27 cellular contexts compared by ENCODE assay signal in genomic region chr10:128500642-128501041, GRCh38.
DNase-seq lines count a peak whose midpoint lies in the region; ATAC-seq, FAIRE-seq and TF ChIP-seq lines count a peak whose summit lies in the region.
"Had no signal": no experiment of that assay in that cellular context is flagged by ENCODE, and none has a peak within 500 bp of the region (broad histone marks: within the 10 kb centered on the region; RNA-seq: fewer than 3 reads in every experiment).

No MANE protein-coding gene starts in this region.

- no peak overlapping the region for H3K14ac ChIP-seq in H1 (ENCODE audit: insufficient read length)

- H3K18ac ChIP-seq in H1 (ENCODE audit: extremely low read depth, low read length), result no peak overlapping the region

- H4K91ac ChIP-seq in H1 (replicated peaks; ENCODE audit: insufficient read length, low read length), result no peak overlapping the region

- H3K4me2 ChIP-seq in GM23338 (no peak overlapping the region), H1 (ENCODE audit: insufficient read depth in 1 of 2, low read depth in 2 of 2, low read length in 2 of 2) (no peak overlapping the region)
- H3K4me2 ChIP-seq: BLaER1 had no signal

- H3K36me3 Mint-ChIP-seq in GM23338 (ENCODE audit: low read depth), result no peaks in the 10 kb centered on the region
- H3K36me3 Mint-ChIP-seq in activated naive CD4-positive, alpha-beta T cell treated with anti-CD3 and anti-CD28 coated beads for 36 hours (ENCODE audit: low read depth), result no peaks in the 10 kb centered on the region
- H3K36me3 Mint-ChIP-seq: CD14-positive monocyte; CD4-positive, alpha-beta memory T cell; CD4-positive, CD25-positive, alpha-beta regulatory T cell; CD8-positive, alpha-beta memory T cell had no signal

- H3K27me3 ChIP-seq in GM23338 (ENCODE audit: insufficient read depth) (no peaks in the 10 kb centered on the region), H1 (replicated peaks in 1 of 4; ENCODE audit: control insufficient read depth in 3 of 4, extremely low read depth in 1 of 4, insufficient read depth in 3 of 4, low read length in 3 of 4) (no peaks in the 10 kb centered on the region), tibial artery (no peaks in the 10 kb centered on the region)
- H3K27me3 ChIP-seq: BE2C, BLaER1 had no signal

- no peak overlapping the region for H3K4me3 Mint-ChIP-seq in GM23338
- no peak overlapping the region for H3K4me3 Mint-ChIP-seq in activated naive CD4-positive, alpha-beta T cell treated with anti-CD3 and anti-CD28 coated beads for 36 hours
- H3K4me3 Mint-ChIP-seq: CD14-positive monocyte; CD4-positive, alpha-beta memory T cell; CD4-positive, CD25-positive, alpha-beta regulatory T cell; CD8-positive, alpha-beta memory T cell had no signal

- H4K8ac ChIP-seq in H1 (ENCODE audit: extremely low read depth, insufficient read depth, low read length), result no peak overlapping the region

- no peak for TF ChIP-seq CTCF in GM23338 (conservative IDR thresholded peaks at IDR 0.05; ENCODE audit: low read depth in 2 of 2)
- TF ChIP-seq CTCF in NB4 (IDR thresholded peaks at IDR 0.05; ENCODE audit: low read depth, low read length), result no peak
- no peak for TF ChIP-seq CTCF in H1 (IDR thresholded peaks at IDR 0.05; ENCODE audit: control extremely low read depth in 1 of 3, insufficient read depth in 1 of 3, low read depth in 1 of 3, low read length in 3 of 3)
- TF ChIP-seq CTCF in tibial artery (IDR thresholded peaks at IDR 0.05), result no peak

- 0 out of 2 replicates have a peak overlapping the region, but pooled peaks have one; percentile 20 for H2BK12ac ChIP-seq in H1 (ENCODE audit: low read depth, low read length)

- TF ChIP-seq RAD21 in H1 (IDR thresholded peaks at IDR 0.05 in 1 of 2, conservative IDR thresholded peaks at IDR 0.05 in 1 of 2; ENCODE audit: low read depth in 2 of 2, low read length in 2 of 2), result no peak

- H3K36me3 ChIP-seq in GM23338 (ENCODE audit: insufficient read depth) (no peaks in the 10 kb centered on the region), H1 (ENCODE audit: control insufficient read depth in 2 of 4, insufficient read depth in 4 of 4, low read length in 3 of 4) (no peaks in the 10 kb centered on the region), tibial artery (no peaks in the 10 kb centered on the region)
- H3K36me3 ChIP-seq: BE2C, BLaER1 had no signal

- no peak overlapping the region for H3K4ac ChIP-seq in H1 (replicated peaks; ENCODE audit: insufficient read length, low read depth, low read length)

- H2BK15ac ChIP-seq in H1 (ENCODE audit: low read length), result 0 out of 2 replicates have a peak overlapping the region, but pooled peaks have one; percentile 67

- no peak overlapping the region for H3K27ac Mint-ChIP-seq in GM23338
- no peak overlapping the region for H3K27ac Mint-ChIP-seq in activated naive CD4-positive, alpha-beta T cell treated with anti-CD3 and anti-CD28 coated beads for 36 hours
- H3K27ac Mint-ChIP-seq: CD14-positive monocyte; CD4-positive, alpha-beta memory T cell; CD4-positive, CD25-positive, alpha-beta regulatory T cell; CD8-positive, alpha-beta memory T cell had no signal

- H2AFZ ChIP-seq in GM23338, result peak overlapping the region; percentile 69; the same call in 1 of the 2 replicates
- no peak overlapping the region for H2AFZ ChIP-seq in H1 (ENCODE audit: low read length)

- H3K56ac ChIP-seq in H1 (replicated peaks; ENCODE audit: insufficient read length, low read depth, low read length), result no peak overlapping the region

- no peak overlapping the region for H4K5ac ChIP-seq in H1 (ENCODE audit: insufficient read length, low read depth, low read length)

- H3K4me3 ChIP-seq in GM23338 (no peak overlapping the region), NB4 (ENCODE audit: low read depth, low read length) (no peak overlapping the region), H1 (ENCODE audit: extremely low read depth in 1 of 4, insufficient read depth in 2 of 4, low read depth in 3 of 4, low read length in 4 of 4) (no peak overlapping the region), tibial artery (no peak overlapping the region)
- H3K4me3 ChIP-seq: BLaER1 had no signal

- CTCF ChIA-PET in H1 (lab: Charles Lee; ENCODE audit: partially characterized antibody), result interaction anchor here (0.7 to 1.0 kb wide), 2 partner anchors 9 to 29 kb away, joined by 3 to 4 read pairs; no protein-coding TSS in a partner anchor
- CTCF ChIA-PET in activated naive CD4-positive, alpha-beta T cell treated with anti-CD3 and anti-CD28 coated beads for 36 hours (lab: Charles Lee), result no interaction called here

- no peaks in the 10 kb centered on the region; the same call in 2 of the 3 replicates for H3K9me3 Mint-ChIP-seq in GM23338
- no peaks in the 10 kb centered on the region for H3K9me3 Mint-ChIP-seq in activated naive CD4-positive, alpha-beta T cell treated with anti-CD3 and anti-CD28 coated beads for 36 hours
- H3K9me3 Mint-ChIP-seq: CD8-positive, alpha-beta memory T cell had no signal

- H3K4me1 ChIP-seq in GM23338 (ENCODE audit: insufficient read depth), result no peaks in the 10 kb centered on the region
- no peaks in the 10 kb centered on the region; a peak in 1 of 7 replicates for H3K4me1 ChIP-seq in H1 (replicated peaks in 1 of 4; ENCODE audit: control insufficient read depth in 3 of 4, insufficient read depth in 4 of 4, low read length in 3 of 4)
- H3K4me1 ChIP-seq in tibial artery, result no peaks in the 10 kb centered on the region
- H3K4me1 ChIP-seq: BE2C had no signal

- WGBS in H1 (ENCODE audit: extremely low coverage in 1 of 2, insufficient coverage in 1 of 2, insufficient read length in 1 of 2, insufficient replicate concordance in 2 of 2, low coverage in 1 of 2, low lambda C conversion rate in 2 of 2, missing lambda C conversion rate in 1 of 2), 2 experiments, result 91% methylated on average over 9 of the region's 18 CpGs; no CpG with 5 or more reads in 1 of the 2 experiments

- TF ChIP-seq EP300 in H1 (IDR thresholded peaks at IDR 0.05; ENCODE audit: borderline replicate concordance in 1 of 2, low read depth in 2 of 2, low read length in 2 of 2), result no peak

- H3K27me3 Mint-ChIP-seq in GM23338 (ENCODE audit: insufficient read depth, low read depth, poor library complexity), result peaks cover 7% of the 10 kb centered on the region
- H3K27me3 Mint-ChIP-seq in activated naive CD4-positive, alpha-beta T cell treated with anti-CD3 and anti-CD28 coated beads for 36 hours (ENCODE audit: low read depth), result peaks cover 2% of the 10 kb centered on the region

- H3K23ac ChIP-seq in H1 (ENCODE audit: insufficient read length), result no peak overlapping the region

- H3K79me1 ChIP-seq in H1 (ENCODE audit: low read depth, low read length), result no peaks in the 10 kb centered on the region

- FAIRE-seq in H1 (lab: Jason Lieb, UNC), result no peak
- FAIRE-seq: A204.1, G401.6, GM12891, GM19239 had no signal

- no peak overlapping the region for H2BK120ac ChIP-seq in H1 (replicated peaks; ENCODE audit: low read depth, low read length)

- H3K4me1 Mint-ChIP-seq in GM23338, result peaks cover 14% of the 10 kb centered on the region; the same call in 2 of the 3 replicates
- H3K4me1 Mint-ChIP-seq in activated naive CD4-positive, alpha-beta T cell treated with anti-CD3 and anti-CD28 coated beads for 36 hours (ENCODE audit: low read depth), result no peaks in the 10 kb centered on the region
- H3K4me1 Mint-ChIP-seq: CD14-positive monocyte; CD4-positive, CD25-positive, alpha-beta regulatory T cell; CD8-positive, alpha-beta memory T cell had no signal

- H3K9me3 ChIP-seq in H1 (ENCODE audit: insufficient read depth in 2 of 2, low read depth in 1 of 2, low read length in 1 of 2) (no peaks in the 10 kb centered on the region; a peak in 1 of 4 replicates), tibial artery (no peaks in the 10 kb centered on the region)
- H3K9me3 ChIP-seq: BE2C, BLaER1 had no signal

- TF ChIP-seq POLR2A in NB4 (IDR thresholded peaks at IDR 0.05; ENCODE audit: extremely low read depth, insufficient read length) (no peak), H1 (IDR thresholded peaks at IDR 0.05; ENCODE audit: control extremely low read depth in 1 of 2, low read depth in 2 of 2, low read length in 2 of 2) (no peak)

- DNase-seq in GM23338 (ENCODE audit: low spot score), result no peak
- peak; percentile 21 for DNase-seq in NB4 (ENCODE audit: low read depth)
- no peak for DNase-seq in H1 (ENCODE audit: low read depth in 1 of 2, low spot score in 2 of 2)
- no peak for DNase-seq in tibial artery
- no peak for DNase-seq in activated naive CD4-positive, alpha-beta T cell treated with anti-CD3 and anti-CD28 coated beads for 36 hours
- DNase-seq: 8988T; ACHN; BE2C; C1 segment of cervical spinal cord; CD4-positive, alpha-beta memory T cell; CD4-positive, CD25-positive, alpha-beta regulatory T cell; CD8-positive, alpha-beta memory T cell; COR-L47; DMS 273 treated with DMSO at 0.1 percent for 48 hours; DMS153; DMS53; DMS79; DND-41; GF-D8 had no signal

- ATAC-seq in GM23338 (no peak), GM19455 (IDR thresholded peaks at IDR 0.05; ENCODE audit: unreplicated experiment) (no peak), GM19452 (IDR thresholded peaks at IDR 0.05; ENCODE audit: unreplicated experiment) (no peak)

- H3K9me2 ChIP-seq in GM23338 (ENCODE audit: insufficient read depth), result no peaks in the 10 kb centered on the region

- H3K23me2 ChIP-seq in H1 (ENCODE audit: low read depth, low read length), result no peaks in the 10 kb centered on the region

- no peak overlapping the region for H3K27ac ChIP-seq in GM23338 (ENCODE audit: low read depth)
- H3K27ac ChIP-seq in H1 (ENCODE audit: low read depth, low read length), result no peak overlapping the region
- H3K27ac ChIP-seq in tibial artery, result no peak overlapping the region
- H3K27ac ChIP-seq: BLaER1 had no signal

- no peak overlapping the region for H2AK5ac ChIP-seq in H1 (ENCODE audit: low read depth, low read length)

- intact Hi-C loops in tibial artery (cut with DNase I; ENCODE audit: low total_unique reads), result no loop called here
- intact Hi-C loops in activated naive CD4-positive, alpha-beta T cell treated with anti-CD3 and anti-CD28 coated beads for 36 hours (cut with micrococcal nuclease), result no loop called here

- H3F3A ChIP-seq in GM23338 (replicated peaks; ENCODE audit: low read depth), result no peaks in the 10 kb centered on the region

- no peaks in the 10 kb centered on the region for H3K79me2 ChIP-seq in GM23338 (replicated peaks; ENCODE audit: insufficient read depth)
- no peaks in the 10 kb centered on the region for H3K79me2 ChIP-seq in H1 (ENCODE audit: control insufficient read depth in 1 of 2, insufficient read depth in 2 of 2, low read length in 2 of 2)

- H2BK5ac ChIP-seq in H1 (ENCODE audit: low read depth, low read length), result no peak overlapping the region

- no peak overlapping the region for H2BK20ac ChIP-seq in H1 (ENCODE audit: low read length)

- POLR2A ChIA-PET in H1 (lab: Charles Lee; ENCODE audit: partially characterized antibody), result no interaction called here

- no peak overlapping the region for H3K9ac ChIP-seq in H1 (replicated peaks in 1 of 4; ENCODE audit: extremely low read depth in 1 of 4, low read depth in 3 of 4, low read length in 3 of 4)
- H3K9ac ChIP-seq: BLaER1 had no signal

- H4K20me1 ChIP-seq in GM23338 (replicated peaks; ENCODE audit: insufficient read depth) (no peaks in the 10 kb centered on the region), H1 (replicated peaks in 1 of 2; ENCODE audit: control insufficient read depth in 1 of 2, insufficient read depth in 2 of 2, low read length in 2 of 2) (no peaks in the 10 kb centered on the region)
- H4K20me1 ChIP-seq: BLaER1 had no signal

TF ChIP-seq in GM23338, 12 proteins besides CTCF, POLR2A, EP300 and RAD21 (continues in another document):
- TF ChIP-seq EZH2phosphoT487 (IDR thresholded peaks at IDR 0.05; ENCODE audit: unreplicated experiment), result no peak
